10 cellular contexts compared by ENCODE assay signal in genomic region chr7:80312139-80312661, GRCh38.
DNase-seq lines count a peak whose midpoint lies in the region; ATAC-seq and TF ChIP-seq lines count a peak whose summit lies in the region.
"Had no signal": no experiment of that assay in that cellular context is flagged by ENCODE, and none has a peak within 500 bp of the region (broad histone marks: within the 10 kb centered on the region; RNA-seq: fewer than 3 reads in every experiment).

No MANE protein-coding gene starts in this region.

- no peaks in the 10 kb centered on the region for H3K9me3 Mint-ChIP-seq in GM23338

- no peak overlapping the region for H2BK120ac ChIP-seq in neuronal stem cell (ENCODE audit: low read depth, low read length)

- H3K4me1 ChIP-seq in GM23338 (ENCODE audit: insufficient read depth) = no peaks in the 10 kb centered on the region
- H3K4me1 ChIP-seq in neuronal stem cell (ENCODE audit: control insufficient read depth in 2 of 2, insufficient read depth in 1 of 2, low read depth in 1 of 2, low read length in 2 of 2) = peaks cover 0 to 5% of the 10 kb centered on the region in 2 donors

- H3K79me2 ChIP-seq in GM23338 (replicated peaks; ENCODE audit: insufficient read depth) = no peaks in the 10 kb centered on the region

- H3K23ac ChIP-seq in neuronal stem cell (ENCODE audit: low read depth, low read length, poor library complexity) = no peak overlapping the region

- H2AFZ ChIP-seq in GM23338 (peak overlapping the region; percentile 2; the same call in 1 of the 2 replicates), neuronal stem cell (ENCODE audit: low read length) (peak overlapping the region; percentile 84)

- H3K27me3 ChIP-seq in GM23338 (ENCODE audit: insufficient read depth) = no peaks in the 10 kb centered on the region
- H3K27me3 ChIP-seq in neuronal stem cell (ENCODE audit: control insufficient read depth in 3 of 3, insufficient read depth in 3 of 3, low read depth in 1 of 3, low read length in 3 of 3) = no peaks in the 10 kb centered on the region

- TF ChIP-seq CTCF in GM23338 (conservative IDR thresholded peaks at IDR 0.05; ENCODE audit: low read depth in 2 of 2) (no peak), epithelial cell of esophagus (IDR thresholded peaks at IDR 0.05; ENCODE audit: insufficient read depth, low read depth, low read length, missing control alignments) (no peak)

- no peak overlapping the region for H3K4ac ChIP-seq in neuronal stem cell (ENCODE audit: low read length)

- H3K9me2 ChIP-seq in GM23338 (ENCODE audit: insufficient read depth) = 0 out of 2 replicates have a peak, but pooled peaks cover 2% of the 10 kb centered on the region

- H3K4me3 Mint-ChIP-seq in GM23338 = no peak overlapping the region
- H3K4me3 Mint-ChIP-seq: stimulated activated effector memory CD8-positive, alpha-beta T cell treated with anti-CD3 and anti-CD28 coated beads, Interleukin-12 subunit alpha, Interleukin-12 subunit beta, amount 100 ng/mL, for 72 hours had no signal

- DNase-seq in GM23338 (ENCODE audit: low spot score) (peak; percentile 27), NCI-H510A (lab: John Stamatoyannopoulos, UW) (peak; percentile 5), epithelial cell of esophagus (ENCODE audit: low read depth) (peak; percentile 89), neuronal stem cell (ENCODE audit: low spot score) (no peak), left lobe of liver (ENCODE audit: low spot score) (no peak), NCI-H2107 (lab: John Stamatoyannopoulos, UW) (no peak), ecto neural progenitor cell (ENCODE audit: low spot score) (no peak)
- DNase-seq in activated CD8-positive, alpha-beta memory T cell treated with anti-CD3 and anti-CD28 coated beads, Interleukin-2, amount 50 U/mL, for 48 hours = no peak

- H3F3A ChIP-seq in GM23338 (replicated peaks; ENCODE audit: low read depth) = no peaks in the 10 kb centered on the region

- peaks cover 5% of the 10 kb centered on the region; the same call in 2 of the 3 replicates for H3K4me1 Mint-ChIP-seq in GM23338
- H3K4me1 Mint-ChIP-seq: stimulated activated effector memory CD8-positive, alpha-beta T cell treated with anti-CD3 and anti-CD28 coated beads, Interleukin-12 subunit alpha, Interleukin-12 subunit beta, amount 100 ng/mL, for 72 hours had no signal

- H2BK15ac ChIP-seq in neuronal stem cell (ENCODE audit: low read length) = no peak overlapping the region

- H4K91ac ChIP-seq in neuronal stem cell (ENCODE audit: low read depth, low read length, poor library complexity) = no peak overlapping the region

- no peaks in the 10 kb centered on the region for H3K9me3 ChIP-seq in neuronal stem cell (replicated peaks in 1 of 2; ENCODE audit: control insufficient read depth in 2 of 2, insufficient read depth in 1 of 2, low read depth in 1 of 2, low read length in 2 of 2)

- H3K4me3 ChIP-seq in GM23338 (no peak overlapping the region), epithelial cell of esophagus (ENCODE audit: low read length) (no peak overlapping the region), neuronal stem cell (ENCODE audit: low read length in 2 of 2) (peak overlapping the region in 1 of 2 donors; percentile 10)
- H3K4me3 ChIP-seq: lung had no signal

- H3K79me1 ChIP-seq in neuronal stem cell (ENCODE audit: low read depth, low read length) = no peaks in the 10 kb centered on the region

- ATAC-seq in GM23338 = no peak; the same call in 2 of the 3 replicates
- ATAC-seq in left lobe of liver = no peak
- ATAC-seq: stimulated activated effector memory CD8-positive, alpha-beta T cell treated with anti-CD3 and anti-CD28 coated beads, Interleukin-12 subunit alpha, Interleukin-12 subunit beta, amount 100 ng/mL, for 72 hours had no signal

- no peak overlapping the region for H2AK5ac ChIP-seq in neuronal stem cell (ENCODE audit: low read depth, low read length)

- no peak overlapping the region for H2BK5ac ChIP-seq in neuronal stem cell (ENCODE audit: low read length)

- H3K27ac ChIP-seq in GM23338 (ENCODE audit: low read depth) (no peak overlapping the region), neuronal stem cell (replicated peaks; ENCODE audit: low read length) (no peak overlapping the region)

- H3K9ac ChIP-seq in neuronal stem cell (ENCODE audit: low read depth, low read length, poor library complexity) = no peak overlapping the region

- no peak overlapping the region for H4K8ac ChIP-seq in neuronal stem cell (ENCODE audit: low read depth, low read length)

- no peaks in the 10 kb centered on the region for H3K36me3 Mint-ChIP-seq in GM23338 (ENCODE audit: low read depth)
- H3K36me3 Mint-ChIP-seq: stimulated activated effector memory CD8-positive, alpha-beta T cell treated with anti-CD3 and anti-CD28 coated beads, Interleukin-12 subunit alpha, Interleukin-12 subunit beta, amount 100 ng/mL, for 72 hours had no signal

- H3K18ac ChIP-seq in neuronal stem cell (ENCODE audit: low read length) = no peak overlapping the region

- H4K20me1 ChIP-seq in GM23338 (replicated peaks; ENCODE audit: insufficient read depth) = no peaks in the 10 kb centered on the region

- H3K27ac Mint-ChIP-seq in GM23338 = no peak overlapping the region
- H3K27ac Mint-ChIP-seq: stimulated activated effector memory CD8-positive, alpha-beta T cell treated with anti-CD3 and anti-CD28 coated beads, Interleukin-12 subunit alpha, Interleukin-12 subunit beta, amount 100 ng/mL, for 72 hours had no signal

- no CpG with 5 or more reads among the region's 5 CpGs for WGBS in neuronal stem cell (ENCODE audit: extremely low coverage in 2 of 2, insufficient read length in 2 of 2, insufficient replicate concordance in 1 of 2), 2 donors

- H3K36me3 ChIP-seq in GM23338 (ENCODE audit: insufficient read depth) = no peaks in the 10 kb centered on the region
- H3K36me3 ChIP-seq in neuronal stem cell (replicated peaks in 1 of 2; ENCODE audit: control insufficient read depth in 2 of 2, insufficient read depth in 2 of 2, low read length in 2 of 2) = no peaks in the 10 kb centered on the region

- H3K4me2 ChIP-seq in GM23338 (no peak overlapping the region), neuronal stem cell (ENCODE audit: insufficient read depth, low read length, poor library complexity, severe bottlenecking) (no peak overlapping the region)

- H3K14ac ChIP-seq in neuronal stem cell (ENCODE audit: low read length) = no peak overlapping the region

- H2BK12ac ChIP-seq in neuronal stem cell (ENCODE audit: low read length) = no peak overlapping the region

- H3K27me3 Mint-ChIP-seq in GM23338 (ENCODE audit: insufficient read depth, low read depth, poor library complexity) = no peaks in the 10 kb centered on the region

TF ChIP-seq in GM23338, 12 proteins besides CTCF, POLR2A, EP300 and RAD21 (continues in another document):
- TF ChIP-seq REST (IDR thresholded peaks at IDR 0.05; ENCODE audit: unreplicated experiment) (no peak), POLR2AphosphoS5 (IDR thresholded peaks at IDR 0.05; ENCODE audit: low read depth) (no peak), EZH2 (IDR thresholded peaks at IDR 0.05; ENCODE audit: low read depth, unreplicated experiment) (no peak)

Comparison
In these comparisons a context has a peak if more than half of its experiments do, and no peak if none do; other contexts are left out.
1. DNase-seq: peak in GM23338 (single experiment), NCI-H510A (single experiment) and epithelial cell of esophagus (single experiment); none in neuronal stem cell (single experiment), left lobe of liver (single experiment), NCI-H2107 (single experiment), ecto neural progenitor cell (single experiment) and activated CD8-positive, alpha-beta memory T cell treated with anti-CD3 and anti-CD28 coated beads, Interleukin-2, amount 50 U/mL, for 48 hours (single experiment).